16 cellular contexts compared by ENCODE assay signal in genomic region chr17:14038206-14038605, GRCh38.
DNase-seq lines count a peak whose midpoint lies in the region; ATAC-seq lines count a peak whose summit lies in the region.
"Had no signal": no experiment of that assay in that cellular context is flagged by ENCODE, and none has a peak within 500 bp of the region (broad histone marks: within the 10 kb centered on the region; RNA-seq: fewer than 3 reads in every experiment).

No MANE protein-coding gene starts in this region.

- no peak for ATAC-seq in HG03565 (IDR thresholded peaks at IDR 0.05; ENCODE audit: unreplicated experiment)
- ATAC-seq: body of pancreas had no signal

- DNase-seq in AG20443 (ENCODE audit: low spot score) (peak; percentile 74), GM04503 (ENCODE audit: low read depth) (peak; percentile 51), amniotic epithelial cell (ENCODE audit: low read depth) (peak; percentile 71), kidney glomerular epithelial cell (lab: John Stamatoyannopoulos, UW) (peak; percentile 3), SIG-M5 (lab: John Stamatoyannopoulos, UW) (no peak), GF-D8 (lab: John Stamatoyannopoulos, UW) (no peak), DMS114 treated with DMSO at 0.1 percent for 48 hours (lab: John Stamatoyannopoulos, UW; ENCODE audit: unreplicated experiment) (no peak)
- DNase-seq: activated B cell treated with CpG ODN at 0.5 μM for 24 hours, body of pancreas, Calu3, KG1, lower lobe of right lung, NCI-H187, SK-N-SH, spleen had no signal

Comparison
In these comparisons a context has a peak if more than half of its experiments do, and no peak if none do; other contexts are left out.
1. DNase-seq: peak in AG20443 (single experiment), GM04503 (single experiment), amniotic epithelial cell (single experiment) and kidney glomerular epithelial cell (single experiment); none in SIG-M5 (single experiment), GF-D8 (single experiment) and DMS114 treated with DMSO at 0.1 percent for 48 hours (single experiment).